ENCODE assay signal across 8 cellular contexts in the genomic region with DNA sequence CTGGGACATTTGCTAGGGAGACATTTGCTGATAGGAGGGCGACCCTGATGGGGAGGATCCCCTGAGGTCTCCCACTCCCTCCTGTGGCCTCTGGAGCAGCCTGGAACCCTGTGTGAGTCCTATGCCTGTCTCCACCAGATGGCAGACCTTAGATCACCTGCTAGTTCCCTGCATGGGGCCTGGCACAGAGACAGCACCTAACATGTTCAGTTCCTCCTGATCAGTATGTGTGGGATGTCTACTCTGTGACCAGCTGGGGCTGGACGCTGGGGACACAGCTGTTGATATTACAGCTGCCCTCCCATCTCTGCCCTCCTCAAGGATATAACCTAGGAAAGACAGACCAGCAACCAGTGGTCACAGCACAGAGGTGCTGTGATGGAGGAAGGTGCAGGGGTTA. TPM values are rescaled to one million over a fixed set of nuclear protein-coding genes. Genes with fewer than 3 reads are reported as not detected.
DNase-seq lines count a peak whose midpoint lies in the region; ATAC-seq and TF ChIP-seq lines count a peak whose summit lies in the region.

No MANE protein-coding gene starts in this region.

- H3K9ac ChIP-seq in mammary epithelial cell (ENCODE audit: insufficient read depth, low read length) = no peak overlapping the region

- no peak for TF ChIP-seq CTCF in MCF 10A (IDR thresholded peaks at IDR 0.05; ENCODE audit: unreplicated experiment)
- TF ChIP-seq CTCF in mammary epithelial cell (conservative IDR thresholded peaks at IDR 0.05 in 1 of 2, IDR thresholded peaks at IDR 0.05 in 1 of 2; ENCODE audit: extremely low read depth in 1 of 2, insufficient read depth in 1 of 2, low read depth in 1 of 2, low read length in 2 of 2) = peak in 1 of 2 donors; percentile 36
- TF ChIP-seq CTCF in WTC11 (IDR thresholded peaks at IDR 0.05) = no peak

- no peaks in the 10 kb centered on the region for H3K27me3 ChIP-seq in mammary epithelial cell (ENCODE audit: insufficient read depth, low read length)

- H3K27ac Mint-ChIP-seq in MCF 10A (ENCODE audit: low read depth, unreplicated experiment) (no peak overlapping the region), WTC11 (no peak overlapping the region)

- H3K36me3 Mint-ChIP-seq in MCF 10A (ENCODE audit: insufficient read depth, unreplicated experiment) = no peaks in the 10 kb centered on the region
- H3K36me3 Mint-ChIP-seq in WTC11 = no peaks in the 10 kb centered on the region

- DNase-seq in MCF 10A (ENCODE audit: unreplicated experiment) (peak; percentile 43), mammary epithelial cell (no peak), Kasumi-1 (lab: John Stamatoyannopoulos, UW) (peak; percentile 12 to 19), WTC11 (ENCODE audit: low spot score) (no peak), islet precursor cell (peak; percentile 60), HK-2 (ENCODE audit: unreplicated experiment) (no peak)

- no peaks in the 10 kb centered on the region for H3K4me1 Mint-ChIP-seq in MCF 10A (ENCODE audit: insufficient read depth, unreplicated experiment)
- H3K4me1 Mint-ChIP-seq in WTC11 = peaks cover 12% of the 10 kb centered on the region

- CTCF ChIA-PET in MCF 10A (lab: Yijun Ruan, JAX) = interaction anchor here (0.6 to 1.0 kb wide), 3 partner anchors 10 to 330 kb away, joined by 3 read pairs; no protein-coding TSS in a partner anchor
- CTCF ChIA-PET in mammary epithelial cell (lab: Charles Lee; ENCODE audit: low non-redundant PET) = no interaction called here
- CTCF ChIA-PET in WTC11 (lab: Charles Lee) = no interaction called here

- no peak overlapping the region for H2AFZ ChIP-seq in mammary epithelial cell (ENCODE audit: low read depth, low read length)

- no peaks in the 10 kb centered on the region for H3K36me3 ChIP-seq in mammary epithelial cell (ENCODE audit: insufficient read depth, low read length)

- H3K27ac ChIP-seq in mammary epithelial cell (ENCODE audit: insufficient read depth, low read depth, low read length) = no peak overlapping the region

- H3K4me2 ChIP-seq in mammary epithelial cell (ENCODE audit: insufficient read depth, low read depth, low read length) = no peak overlapping the region

- BruUV-seq in MCF 10A (replicated peaks; lab: Mats Ljungman, UMichigan) = no TSS peak
- BruUV-seq in mammary epithelial cell (replicated peaks; lab: Mats Ljungman, UMichigan) = no TSS peak

- H3K27me3 Mint-ChIP-seq in MCF 10A (ENCODE audit: insufficient read depth, unreplicated experiment) (no peaks in the 10 kb centered on the region), WTC11 (ENCODE audit: low read depth) (no peaks in the 10 kb centered on the region; the same call in 1 of the 2 replicates)

- 56% methylated on average over 1 of the region's 2 CpGs for WGBS in mammary epithelial cell (ENCODE audit: low coverage, missing lambda C conversion rate)

- H3K9me3 Mint-ChIP-seq in MCF 10A (ENCODE audit: unreplicated experiment) (no peaks in the 10 kb centered on the region), WTC11 (peaks cover 3% of the 10 kb centered on the region; the same call in 1 of the 2 replicates)

- no peaks in the 10 kb centered on the region for H3K79me2 ChIP-seq in mammary epithelial cell (ENCODE audit: insufficient read depth, low read length)

- in situ Hi-C loops in mammary epithelial cell (cut with MboI; ENCODE audit: low sequenced_read_pairs in 2 of 2) = no loop called here

- dilution Hi-C loops in mammary epithelial cell (cut with HindIII; ENCODE audit: low sequenced_read_pairs) = loop anchor here (5.0 to 10.0 kb wide), 2 partner anchors 53 to 300 kb away; no protein-coding TSS in a partner anchor

- no peak overlapping the region for H3K4me3 Mint-ChIP-seq in MCF 10A (ENCODE audit: unreplicated experiment)
- no peak overlapping the region for H3K4me3 Mint-ChIP-seq in WTC11

- POLR2A ChIA-PET in MCF 10A (lab: Yijun Ruan, JAX) = interaction anchor here (0.6 kb wide), 1 partner anchor 503 kb away, joined by 3 read pairs; no protein-coding TSS in a partner anchor
- POLR2A ChIA-PET in WTC11 (lab: Charles Lee) = no interaction called here

- no peaks in the 10 kb centered on the region for H3K4me1 ChIP-seq in mammary epithelial cell (ENCODE audit: insufficient read depth, low read length)

- no peaks in the 10 kb centered on the region for H3K9me3 ChIP-seq in mammary epithelial cell (replicated peaks; ENCODE audit: insufficient read depth, low read length)

- intact Hi-C loops in MCF 10A (cut with micrococcal nuclease) (no loop called here), mammary epithelial cell (cut with micrococcal nuclease) (no loop called here)

- peak; percentile 50 for ATAC-seq in WTC11
- ATAC-seq in GM19023 (IDR thresholded peaks at IDR 0.05; ENCODE audit: unreplicated experiment) = no peak
- no peak for ATAC-seq in GM21526 (IDR thresholded peaks at IDR 0.05; ENCODE audit: low FRiP score, unreplicated experiment)

- no peak overlapping the region for H3K4me3 ChIP-seq in mammary epithelial cell (replicated peaks in 1 of 3; ENCODE audit: insufficient read depth in 1 of 3, low read depth in 2 of 3, low read length in 3 of 3)

- no peaks in the 10 kb centered on the region for H4K20me1 ChIP-seq in mammary epithelial cell (ENCODE audit: insufficient read depth, low read length)

TF ChIP-seq in WTC11, 78 proteins besides CTCF, POLR2A, EP300 and RAD21:
- TF ChIP-seq, protein P1, sequence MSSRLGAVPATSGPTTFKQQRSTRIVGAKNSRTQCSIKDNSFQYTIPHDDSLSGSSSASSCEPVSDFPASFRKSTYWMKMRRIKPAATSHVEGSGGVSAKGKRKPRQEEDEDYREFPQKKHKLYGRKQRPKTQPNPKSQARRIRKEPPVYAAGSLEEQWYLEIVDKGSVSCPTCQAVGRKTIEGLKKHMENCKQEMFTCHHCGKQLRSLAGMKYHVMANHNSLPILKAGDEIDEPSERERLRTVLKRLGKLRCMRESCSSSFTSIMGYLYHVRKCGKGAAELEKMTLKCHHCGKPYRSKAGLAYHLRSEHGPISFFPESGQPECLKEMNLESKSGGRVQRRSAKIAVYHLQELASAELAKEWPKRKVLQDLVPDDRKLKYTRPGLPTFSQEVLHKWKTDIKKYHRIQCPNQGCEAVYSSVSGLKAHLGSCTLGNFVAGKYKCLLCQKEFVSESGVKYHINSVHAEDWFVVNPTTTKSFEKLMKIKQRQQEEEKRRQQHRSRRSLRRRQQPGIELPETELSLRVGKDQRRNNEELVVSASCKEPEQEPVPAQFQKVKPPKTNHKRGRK (CRISPR knock-in tag; IDR thresholded peaks at IDR 0.05; ENCODE audit: borderline replicate concordance) = no peak
- TF ChIP-seq, protein P2, sequence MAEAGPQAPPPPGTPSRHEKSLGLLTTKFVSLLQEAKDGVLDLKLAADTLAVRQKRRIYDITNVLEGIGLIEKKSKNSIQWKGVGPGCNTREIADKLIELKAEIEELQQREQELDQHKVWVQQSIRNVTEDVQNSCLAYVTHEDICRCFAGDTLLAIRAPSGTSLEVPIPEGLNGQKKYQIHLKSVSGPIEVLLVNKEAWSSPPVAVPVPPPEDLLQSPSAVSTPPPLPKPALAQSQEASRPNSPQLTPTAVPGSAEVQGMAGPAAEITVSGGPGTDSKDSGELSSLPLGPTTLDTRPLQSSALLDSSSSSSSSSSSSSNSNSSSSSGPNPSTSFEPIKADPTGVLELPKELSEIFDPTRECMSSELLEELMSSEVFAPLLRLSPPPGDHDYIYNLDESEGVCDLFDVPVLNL (CRISPR knock-in tag; IDR thresholded peaks at IDR 0.05; ENCODE audit: borderline replicate concordance, low read depth) = no peak
- TF ChIP-seq MYBL2 (CRISPR knock-in tag; IDR thresholded peaks at IDR 0.05) (no peak), RELA (CRISPR knock-in tag; IDR thresholded peaks at IDR 0.05; ENCODE audit: borderline replicate concordance) (no peak), ATF1 (CRISPR knock-in tag; IDR thresholded peaks at IDR 0.05) (no peak), SOX15 (CRISPR knock-in tag; IDR thresholded peaks at IDR 0.05) (no peak), ZNF121 (CRISPR knock-in tag; IDR thresholded peaks at IDR 0.05) (no peak), MXD4 (CRISPR knock-in tag; IDR thresholded peaks at IDR 0.05; ENCODE audit: borderline replicate concordance) (no peak), GTF2I (CRISPR knock-in tag; conservative IDR thresholded peaks at IDR 0.05) (no peak), JAZF1 (CRISPR knock-in tag; IDR thresholded peaks at IDR 0.05) (no peak), IRF2 (CRISPR knock-in tag; IDR thresholded peaks at IDR 0.05; ENCODE audit: borderline replicate concordance, low read depth) (no peak), NFATC4 (CRISPR knock-in tag; IDR thresholded peaks at IDR 0.05) (no peak), CREM (CRISPR knock-in tag; IDR thresholded peaks at IDR 0.05) (no peak), HMGA2 (CRISPR knock-in tag; IDR thresholded peaks at IDR 0.05) (no peak), NR3C1 (CRISPR knock-in tag; conservative IDR thresholded peaks at IDR 0.05; ENCODE audit: low read depth) (no peak), FOXP1 (CRISPR knock-in tag; IDR thresholded peaks at IDR 0.05; ENCODE audit: borderline replicate concordance) (no peak), ZNF396 (CRISPR knock-in tag; IDR thresholded peaks at IDR 0.05; ENCODE audit: borderline replicate concordance) (no peak)
- TF ChIP-seq, protein P3, sequence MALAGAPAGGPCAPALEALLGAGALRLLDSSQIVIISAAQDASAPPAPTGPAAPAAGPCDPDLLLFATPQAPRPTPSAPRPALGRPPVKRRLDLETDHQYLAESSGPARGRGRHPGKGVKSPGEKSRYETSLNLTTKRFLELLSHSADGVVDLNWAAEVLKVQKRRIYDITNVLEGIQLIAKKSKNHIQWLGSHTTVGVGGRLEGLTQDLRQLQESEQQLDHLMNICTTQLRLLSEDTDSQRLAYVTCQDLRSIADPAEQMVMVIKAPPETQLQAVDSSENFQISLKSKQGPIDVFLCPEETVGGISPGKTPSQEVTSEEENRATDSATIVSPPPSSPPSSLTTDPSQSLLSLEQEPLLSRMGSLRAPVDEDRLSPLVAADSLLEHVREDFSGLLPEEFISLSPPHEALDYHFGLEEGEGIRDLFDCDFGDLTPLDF (CRISPR knock-in tag; IDR thresholded peaks at IDR 0.05) = no peak
- TF ChIP-seq, protein P4, sequence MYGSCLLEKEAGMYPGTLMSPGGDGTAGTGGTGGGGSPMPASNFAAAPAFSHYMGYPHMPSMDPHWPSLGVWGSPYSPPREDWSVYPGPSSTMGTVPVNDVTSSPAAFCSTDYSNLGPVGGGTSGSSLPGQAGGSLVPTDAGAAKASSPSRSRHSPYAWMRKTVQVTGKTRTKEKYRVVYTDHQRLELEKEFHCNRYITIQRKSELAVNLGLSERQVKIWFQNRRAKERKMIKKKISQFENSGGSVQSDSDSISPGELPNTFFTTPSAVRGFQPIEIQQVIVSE (CRISPR knock-in tag; IDR thresholded peaks at IDR 0.05; ENCODE audit: borderline replicate concordance) = no peak

RNA-seq across cellular contexts. Expression of a gene that starts 1.1 kb away (rescaled TPM):
- total RNA-seq in MCF 10A (2022) (32.9 and 61.5 TPM in 2 replicates), mammary epithelial cell (10 to 100 TPM in 1 of 2 donors, 1 to 10 TPM in 1; 8.2 to 16.3 TPM), WTC11 (2021) (5.9 to 8.0 TPM (median 6.6 TPM) in 3 replicates)
- polyA plus RNA-seq in mammary epithelial cell = 1.9 TPM
- 0.57 TPM for polyA minus RNA-seq in mammary epithelial cell

Comparison
In these comparisons a context has a peak if more than half of its experiments do, and no peak if none do; other contexts are left out.
1. DNase-seq: peak in MCF 10A (single experiment), Kasumi-1 (2 of 2) and islet precursor cell (single experiment); none in mammary epithelial cell (single experiment), WTC11 (single experiment) and HK-2 (single experiment).